ENCODE assay signal across 22 cellular contexts in the genomic region with DNA sequence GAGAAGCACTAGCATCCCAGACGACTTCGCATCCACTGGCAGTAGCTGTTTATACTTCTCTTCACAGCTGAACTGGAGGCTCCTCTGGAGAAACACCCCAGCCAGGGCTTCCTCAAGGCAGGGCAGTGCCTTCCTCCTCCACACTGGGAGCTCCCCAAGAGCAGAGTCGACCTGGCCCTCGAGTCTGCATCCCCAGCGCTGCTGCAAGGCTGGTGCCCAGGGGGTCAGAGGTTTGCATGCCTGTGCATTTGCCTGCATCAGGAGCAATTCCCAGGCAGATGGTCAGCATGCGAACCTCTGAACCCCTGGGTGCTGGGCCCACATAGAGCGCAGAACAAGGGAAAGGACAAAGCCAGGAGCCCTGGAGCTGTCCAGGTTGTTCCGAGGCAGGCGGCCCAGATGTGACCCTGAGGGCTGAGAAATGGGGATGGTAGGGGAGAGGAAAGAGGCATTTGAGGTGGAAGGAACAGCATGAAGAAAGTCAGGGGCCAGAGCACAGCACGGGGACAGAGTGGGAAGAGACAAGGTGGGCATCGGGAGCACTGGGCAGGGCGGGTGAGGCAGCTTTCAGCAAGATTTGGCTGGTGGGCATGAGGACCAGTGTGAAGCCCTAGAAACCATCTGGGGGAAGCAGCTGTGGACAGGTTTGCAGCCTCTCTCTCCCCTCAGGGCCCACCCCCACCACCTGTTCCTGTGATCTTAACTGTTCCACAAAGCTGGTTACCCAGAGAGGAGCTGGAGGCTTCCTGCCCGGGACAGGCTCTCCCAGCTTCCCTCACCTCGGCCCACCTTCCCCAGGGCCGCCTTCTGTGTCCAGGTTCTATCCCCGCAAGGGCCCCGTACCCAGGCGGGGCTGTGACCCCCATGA. TPM values are rescaled to one million over a fixed set of nuclear protein-coding genes. Genes with fewer than 3 reads are reported as not detected.
"Had no signal": no experiment of that assay in that cellular context is flagged by ENCODE, and none has a peak within 500 bp of the region (broad histone marks: within the 10 kb centered on the region; RNA-seq: fewer than 3 reads in every experiment).

No MANE protein-coding gene starts in this region.

- H3K27ac Mint-ChIP-seq: activated CD4-positive, alpha-beta T cell treated with anti-CD3 and anti-CD28 coated beads, Interleukin-2, amount 10 ng/mL, durations not matched to agents 24 days and 14 days; activated naive CD8-positive, alpha-beta T cell; activated T-cell treated with anti-CD3 and anti-CD28 coated beads, Interleukin-2, amount 50 U/mL, for 72 hours; immature natural killer cell had no signal

- H3K9me3 Mint-ChIP-seq: activated CD4-positive, alpha-beta T cell treated with anti-CD3 and anti-CD28 coated beads, Interleukin-2, amount 10 ng/mL, durations not matched to agents 24 days and 14 days; activated T-cell treated with anti-CD3 and anti-CD28 coated beads, Interleukin-2, amount 50 U/mL, for 72 hours; central memory CD8-positive, alpha-beta T cell; immature natural killer cell; neural crest cell had no signal

- H3K27me3 ChIP-seq: body of pancreas, pancreas had no signal

- H3K4me1 ChIP-seq: body of pancreas, lower lobe of right lung, pancreas, stomach had no signal

- H3K4me3 Mint-ChIP-seq: activated CD4-positive, alpha-beta T cell treated with anti-CD3 and anti-CD28 coated beads, Interleukin-2, amount 10 ng/mL, durations not matched to agents 24 days and 14 days; activated naive CD8-positive, alpha-beta T cell; activated T-cell treated with anti-CD3 and anti-CD28 coated beads, Interleukin-2, amount 50 U/mL, for 72 hours; central memory CD8-positive, alpha-beta T cell; immature natural killer cell; neural crest cell had no signal

- FAIRE-seq: pancreas had no signal

- H3K36me3 Mint-ChIP-seq: activated naive CD8-positive, alpha-beta T cell; immature natural killer cell had no signal

- ATAC-seq: activated T-cell treated with anti-CD3 and anti-CD28 coated beads, Interleukin-2, amount 50 U/mL, for 72 hours; body of pancreas; foreskin keratinocyte; lower lobe of right lung; pancreas had no signal

- H3K36me3 ChIP-seq: lower lobe of right lung, pancreas, stomach, thoracic aorta had no signal

- H3K4me1 Mint-ChIP-seq: activated CD4-positive, alpha-beta T cell treated with anti-CD3 and anti-CD28 coated beads, Interleukin-2, amount 10 ng/mL, durations not matched to agents 24 days and 14 days; central memory CD8-positive, alpha-beta T cell; immature natural killer cell; neural crest cell had no signal

- H3K9me3 ChIP-seq: body of pancreas, lower lobe of right lung, pancreas, stomach, thoracic aorta had no signal

- H3K4me3 ChIP-seq: body of pancreas, lower lobe of right lung, pancreas, stomach, thoracic aorta had no signal

- H3K27ac ChIP-seq: body of pancreas, foreskin keratinocyte, lower lobe of right lung, pancreas, stomach, thoracic aorta had no signal

- DNase-seq: activated CD4-positive, alpha-beta T cell treated with anti-CD3 and anti-CD28 coated beads, Interleukin-2, amount 10 ng/mL, durations not matched to agents 24 days and 14 days; activated CD4-positive, CD25-positive, alpha-beta regulatory T cell; activated CD8-positive, alpha-beta memory T cell treated with anti-CD3 and anti-CD28 coated beads, Interleukin-2, amount 50 U/mL, for 48 hours; activated gamma-delta T cell; activated T-cell treated with anti-CD3 and anti-CD28 coated beads, Interleukin-2, amount 50 U/mL, for 72 hours; amniotic stem cell; body of pancreas; cortex of kidney; effector CD8-positive, alpha-beta T cell; foreskin keratinocyte; immature natural killer cell; lower lobe of right lung; midbrain; pancreas; stimulated activated CD4-positive, alpha-beta T cell treated with anti-CD3 and anti-CD28 coated beads, Interleukin-2, amount 100 ng/mL, for 24 hours; stomach had no signal

RNA-seq across cellular contexts. Expression of a gene that starts 6.4 kb away (rescaled TPM):
- total RNA-seq: activated CD4-positive, alpha-beta T cell treated with anti-CD3 and anti-CD28 coated beads, Interleukin-2, amount 10 ng/mL, durations not matched to agents 24 days and 14 days; activated T-cell treated with anti-CD3 and anti-CD28 coated beads, Interleukin-2, amount 50 U/mL, for 72 hours; neural crest cell; T-helper 2 cell treated with Interferon-gamma antibody and Interleukin-4, amounts not matched to agents 100 ng/mL and 5 ng/mL, for 36 hours had no signal

RNA-seq across cellular contexts. Expression of a gene that starts 19.0 kb away (rescaled TPM):
- total RNA-seq: activated CD4-positive, alpha-beta T cell treated with anti-CD3 and anti-CD28 coated beads, Interleukin-2, amount 10 ng/mL, durations not matched to agents 24 days and 14 days; activated T-cell treated with anti-CD3 and anti-CD28 coated beads, Interleukin-2, amount 50 U/mL, for 72 hours; body of pancreas; foreskin keratinocyte; lower lobe of right lung; neural crest cell; pancreas; stomach; T-helper 2 cell treated with Interferon-gamma antibody and Interleukin-4, amounts not matched to agents 100 ng/mL and 5 ng/mL, for 36 hours; thoracic aorta; urinary bladder had no signal
- polyA plus RNA-seq: foreskin keratinocyte, immature natural killer cell, pancreas, urinary bladder had no signal

RNA-seq across cellular contexts. Expression of a gene that starts 21.9 kb away (rescaled TPM):
- total RNA-seq: activated CD4-positive, alpha-beta T cell treated with anti-CD3 and anti-CD28 coated beads, Interleukin-2, amount 10 ng/mL, durations not matched to agents 24 days and 14 days; activated T-cell treated with anti-CD3 and anti-CD28 coated beads, Interleukin-2, amount 50 U/mL, for 72 hours; body of pancreas; foreskin keratinocyte; neural crest cell; T-helper 2 cell treated with Interferon-gamma antibody and Interleukin-4, amounts not matched to agents 100 ng/mL and 5 ng/mL, for 36 hours had no signal
- polyA plus RNA-seq: foreskin keratinocyte had no signal

RNA-seq across cellular contexts. Expression of a gene that starts 39.6 kb away (rescaled TPM):
- total RNA-seq: activated CD4-positive, alpha-beta T cell treated with anti-CD3 and anti-CD28 coated beads, Interleukin-2, amount 10 ng/mL, durations not matched to agents 24 days and 14 days; activated T-cell treated with anti-CD3 and anti-CD28 coated beads, Interleukin-2, amount 50 U/mL, for 72 hours; neural crest cell; T-helper 2 cell treated with Interferon-gamma antibody and Interleukin-4, amounts not matched to agents 100 ng/mL and 5 ng/mL, for 36 hours had no signal

RNA-seq across cellular contexts. Expression of a gene that starts 48.6 kb away (rescaled TPM):
- total RNA-seq: activated CD4-positive, alpha-beta T cell treated with anti-CD3 and anti-CD28 coated beads, Interleukin-2, amount 10 ng/mL, durations not matched to agents 24 days and 14 days; body of pancreas; neural crest cell; stomach; T-helper 2 cell treated with Interferon-gamma antibody and Interleukin-4, amounts not matched to agents 100 ng/mL and 5 ng/mL, for 36 hours; thoracic aorta; urinary bladder had no signal
- polyA plus RNA-seq: immature natural killer cell, pancreas had no signal
